Comparison of ENCODE assay signal across 15 cellular contexts in the genomic region with DNA sequence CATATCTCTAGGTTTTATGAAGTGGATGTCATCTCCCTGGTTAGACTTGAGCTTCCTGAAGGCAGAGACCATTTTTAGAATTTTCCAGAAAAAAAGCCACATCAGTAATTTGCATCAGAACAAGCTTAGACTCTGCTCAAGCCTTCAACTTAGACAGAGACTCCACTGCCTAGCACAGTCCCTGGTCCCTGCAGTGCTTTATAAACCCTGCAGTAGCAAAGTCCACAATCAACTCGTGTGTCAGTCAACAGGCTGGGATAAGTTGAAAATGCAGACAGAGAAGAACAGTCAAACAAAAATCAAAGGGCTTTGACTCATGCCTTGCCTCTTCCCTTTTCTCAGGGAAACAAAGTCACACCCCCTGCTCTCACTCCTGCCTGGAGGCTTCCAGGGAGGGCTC. TPM values are rescaled to one million over a fixed set of nuclear protein-coding genes. Genes with fewer than 3 reads are reported as not detected.
"Had no signal": no experiment of that assay in that cellular context is flagged by ENCODE, and none has a peak within 500 bp of the region (broad histone marks: within the 10 kb centered on the region; RNA-seq: fewer than 3 reads in every experiment).

No MANE protein-coding gene starts in this region.

RNA-seq across cellular contexts. Expression of gene CEACAM3, which starts 7.9 kb away (rescaled TPM):
- total RNA-seq: activated B cell treated with CpG ODN at 0.5 μM for 24 hours; activated CD4-positive, alpha-beta memory T cell treated with anti-CD3 and anti-CD28 coated beads for 36 hours; activated CD4-positive, alpha-beta memory T cell treated with anti-CD3 and anti-CD28 coated beads, Interleukin-2, amount 10 ng/mL, durations not matched to agents 7 days and 5 days; activated CD4-positive, alpha-beta T cell treated with anti-CD3 and anti-CD28 coated beads for 36 hours; activated CD4-positive, alpha-beta T cell treated with anti-CD3 and anti-CD28 coated beads, Interleukin-2, amount 10 ng/mL, durations not matched to agents 24 days and 14 days; activated CD4-positive, alpha-beta T cell treated with anti-CD3 and anti-CD28 coated beads, Interleukin-2, amount 10 ng/mL, durations not matched to agents 7 days and 5 days; activated CD8-positive, alpha-beta memory T cell treated with anti-CD3 and anti-CD28 coated beads for 36 hours; activated CD8-positive, alpha-beta memory T cell treated with anti-CD3 and anti-CD28 coated beads, Interleukin-2, amount 10 ng/mL, durations not matched to agents 7 days and 5 days; activated CD8-positive, alpha-beta T cell treated with anti-CD3 and anti-CD28 coated beads for 36 hours; activated CD8-positive, alpha-beta T cell treated with anti-CD3 and anti-CD28 coated beads, Interleukin-2, amount 10 ng/mL, durations not matched to agents 7 days and 5 days; T-cell; T-helper 1 cell treated with Interleukin-12 subunit alpha and Interleukin-12 subunit beta and Interleukin-4 antibody, amounts not matched to agents 30 ng/mL and 1 ng/mL, for 36 hours; T-helper 2 cell treated with Interferon-gamma antibody and Interleukin-4, amounts not matched to agents 100 ng/mL and 5 ng/mL, for 36 hours; WTC11 had no signal

RNA-seq across cellular contexts. Expression of gene CEACAM6, which starts 33.2 kb away (rescaled TPM):
- total RNA-seq: activated B cell treated with CpG ODN at 0.5 μM for 24 hours; activated CD4-positive, alpha-beta memory T cell treated with anti-CD3 and anti-CD28 coated beads for 36 hours; activated CD4-positive, alpha-beta memory T cell treated with anti-CD3 and anti-CD28 coated beads, Interleukin-2, amount 10 ng/mL, durations not matched to agents 7 days and 5 days; activated CD4-positive, alpha-beta T cell treated with anti-CD3 and anti-CD28 coated beads for 36 hours; activated CD4-positive, alpha-beta T cell treated with anti-CD3 and anti-CD28 coated beads, Interleukin-2, amount 10 ng/mL, durations not matched to agents 24 days and 14 days; activated CD4-positive, alpha-beta T cell treated with anti-CD3 and anti-CD28 coated beads, Interleukin-2, amount 10 ng/mL, durations not matched to agents 7 days and 5 days; activated CD8-positive, alpha-beta memory T cell treated with anti-CD3 and anti-CD28 coated beads for 36 hours; activated CD8-positive, alpha-beta memory T cell treated with anti-CD3 and anti-CD28 coated beads, Interleukin-2, amount 10 ng/mL, durations not matched to agents 7 days and 5 days; activated CD8-positive, alpha-beta T cell treated with anti-CD3 and anti-CD28 coated beads for 36 hours; activated CD8-positive, alpha-beta T cell treated with anti-CD3 and anti-CD28 coated beads, Interleukin-2, amount 10 ng/mL, durations not matched to agents 7 days and 5 days; T-helper 1 cell treated with Interleukin-12 subunit alpha and Interleukin-12 subunit beta and Interleukin-4 antibody, amounts not matched to agents 30 ng/mL and 1 ng/mL, for 36 hours; T-helper 17 cell; T-helper 2 cell treated with Interferon-gamma antibody and Interleukin-4, amounts not matched to agents 100 ng/mL and 5 ng/mL, for 36 hours had no signal

RNA-seq across cellular contexts. Expression of gene LYPD4, which starts 56.0 kb away (rescaled TPM):
- total RNA-seq: activated B cell treated with CpG ODN at 0.5 μM for 24 hours; activated CD4-positive, alpha-beta memory T cell treated with anti-CD3 and anti-CD28 coated beads for 36 hours; activated CD4-positive, alpha-beta memory T cell treated with anti-CD3 and anti-CD28 coated beads, Interleukin-2, amount 10 ng/mL, durations not matched to agents 7 days and 5 days; activated CD4-positive, alpha-beta T cell treated with anti-CD3 and anti-CD28 coated beads for 36 hours; activated CD4-positive, alpha-beta T cell treated with anti-CD3 and anti-CD28 coated beads, Interleukin-2, amount 10 ng/mL, durations not matched to agents 24 days and 14 days; activated CD4-positive, alpha-beta T cell treated with anti-CD3 and anti-CD28 coated beads, Interleukin-2, amount 10 ng/mL, durations not matched to agents 7 days and 5 days; activated CD8-positive, alpha-beta memory T cell treated with anti-CD3 and anti-CD28 coated beads for 36 hours; activated CD8-positive, alpha-beta memory T cell treated with anti-CD3 and anti-CD28 coated beads, Interleukin-2, amount 10 ng/mL, durations not matched to agents 7 days and 5 days; activated CD8-positive, alpha-beta T cell treated with anti-CD3 and anti-CD28 coated beads for 36 hours; activated CD8-positive, alpha-beta T cell treated with anti-CD3 and anti-CD28 coated beads, Interleukin-2, amount 10 ng/mL, durations not matched to agents 7 days and 5 days; T-cell; T-helper 1 cell treated with Interleukin-12 subunit alpha and Interleukin-12 subunit beta and Interleukin-4 antibody, amounts not matched to agents 30 ng/mL and 1 ng/mL, for 36 hours; T-helper 17 cell; T-helper 2 cell treated with Interferon-gamma antibody and Interleukin-4, amounts not matched to agents 100 ng/mL and 5 ng/mL, for 36 hours; WTC11 had no signal

RNA-seq across cellular contexts. Expression of gene DMRTC2, which starts 56.3 kb away (rescaled TPM):
- total RNA-seq: activated B cell treated with CpG ODN at 0.5 μM for 24 hours; activated CD4-positive, alpha-beta memory T cell treated with anti-CD3 and anti-CD28 coated beads for 36 hours; activated CD4-positive, alpha-beta memory T cell treated with anti-CD3 and anti-CD28 coated beads, Interleukin-2, amount 10 ng/mL, durations not matched to agents 7 days and 5 days; activated CD4-positive, alpha-beta T cell treated with anti-CD3 and anti-CD28 coated beads for 36 hours; activated CD4-positive, alpha-beta T cell treated with anti-CD3 and anti-CD28 coated beads, Interleukin-2, amount 10 ng/mL, durations not matched to agents 24 days and 14 days; activated CD4-positive, alpha-beta T cell treated with anti-CD3 and anti-CD28 coated beads, Interleukin-2, amount 10 ng/mL, durations not matched to agents 7 days and 5 days; activated CD8-positive, alpha-beta memory T cell treated with anti-CD3 and anti-CD28 coated beads for 36 hours; activated CD8-positive, alpha-beta memory T cell treated with anti-CD3 and anti-CD28 coated beads, Interleukin-2, amount 10 ng/mL, durations not matched to agents 7 days and 5 days; activated CD8-positive, alpha-beta T cell treated with anti-CD3 and anti-CD28 coated beads for 36 hours; activated CD8-positive, alpha-beta T cell treated with anti-CD3 and anti-CD28 coated beads, Interleukin-2, amount 10 ng/mL, durations not matched to agents 7 days and 5 days; T-cell; T-helper 1 cell treated with Interleukin-12 subunit alpha and Interleukin-12 subunit beta and Interleukin-4 antibody, amounts not matched to agents 30 ng/mL and 1 ng/mL, for 36 hours; T-helper 17 cell; T-helper 2 cell treated with Interferon-gamma antibody and Interleukin-4, amounts not matched to agents 100 ng/mL and 5 ng/mL, for 36 hours; WTC11 had no signal
